In the genomic region with DNA sequence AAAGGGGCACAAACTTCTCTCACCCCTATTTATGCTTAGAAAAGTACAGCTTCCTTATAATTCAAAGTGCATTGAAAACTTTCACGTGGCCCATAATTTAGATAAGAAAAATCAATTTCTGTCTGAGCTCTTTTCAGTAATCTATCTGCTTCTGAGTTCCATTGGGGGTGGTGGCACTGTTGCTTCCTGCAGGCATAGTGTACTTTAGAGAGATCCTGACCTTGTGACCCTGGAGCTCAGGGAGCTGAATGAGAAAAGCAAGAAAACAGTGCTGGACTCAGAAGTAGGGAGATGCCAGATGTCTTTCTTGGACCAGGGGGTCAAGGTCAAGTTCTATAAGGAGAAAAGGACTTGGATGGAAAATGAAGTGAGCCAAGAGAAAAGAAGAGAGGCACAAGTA, we compare ENCODE assay signal across 32 cellular contexts.
"Had no signal": no experiment of that assay in that cellular context is flagged by ENCODE, and none has a peak within 500 bp of the region (broad histone marks: within the 10 kb centered on the region; RNA-seq: fewer than 3 reads in every experiment).

No MANE protein-coding gene starts in this region.

- H3K4me3 Mint-ChIP-seq: activated CD4-positive, alpha-beta T cell treated with anti-CD3 and anti-CD28 coated beads, Interleukin-2, amount 10 ng/mL, durations not matched to agents 24 days and 14 days; activated CD8-positive, alpha-beta T cell treated with anti-CD3 and anti-CD28 coated beads for 36 hours; activated naive CD4-positive, alpha-beta T cell treated with anti-CD3 and anti-CD28 coated beads, Interleukin-2, amount 50 U/mL, for 24 hours; activated naive CD8-positive, alpha-beta T cell treated with anti-CD3 and anti-CD28 coated beads, Interleukin-2, amount 10 ng/mL, durations not matched to agents 7 days and 5 days; T-helper 1 cell treated with Interleukin-12 subunit alpha and Interleukin-12 subunit beta and Interleukin-4 antibody, amounts not matched to agents 30 μg/mL and 1 μg/mL, for 36 hours; T-helper 2 cell treated with Interferon-gamma antibody and Interleukin-4, amounts not matched to agents 5 μg/mL and 100 μg/mL, for 36 hours had no signal

- H3K4me1 Mint-ChIP-seq: activated CD4-positive, alpha-beta T cell treated with anti-CD3 and anti-CD28 coated beads, Interleukin-2, amount 10 ng/mL, durations not matched to agents 24 days and 14 days; activated naive CD4-positive, alpha-beta T cell treated with anti-CD3 and anti-CD28 coated beads, Interleukin-2, amount 50 U/mL, for 24 hours; activated naive CD8-positive, alpha-beta T cell treated with anti-CD3 and anti-CD28 coated beads, Interleukin-2, amount 10 ng/mL, durations not matched to agents 7 days and 5 days had no signal

- DNase-seq: activated CD4-positive, alpha-beta T cell treated with anti-CD3 and anti-CD28 coated beads, Interleukin-2, amount 10 ng/mL, durations not matched to agents 24 days and 14 days; activated CD4-positive, alpha-beta T cell treated with anti-CD3 and anti-CD28 coated beads, Interleukin-2, amount 50 U/mL, for 4 hours; activated CD8-positive, alpha-beta T cell treated with anti-CD3 and anti-CD28 coated beads for 36 hours; activated gamma-delta T cell; activated naive CD4-positive, alpha-beta T cell treated with Interleukin-2 at 50 U/mL for 16 hours; activated naive CD8-positive, alpha-beta T cell treated with anti-CD3 and anti-CD28 coated beads, Interleukin-2, amount 10 ng/mL, durations not matched to agents 7 days and 5 days; activated T-cell treated with anti-CD3 and anti-CD28 coated beads, Interleukin-2, amount 50 U/mL, for 1 hour; body of pancreas; Kasumi-1; KG1; MG63; NCI-H1048; NCI-H1105 treated with DMSO at 0.1 percent for 48 hours; NCI-H1436; NCI-H1694; NCI-H1930; NCI-H2081 treated with DMSO at 0.1 percent for 48 hours; NCI-H226; NCI-H446 treated with DMSO at 0.1 percent for 48 hours; NCI-H524; NCI-H69; SHP77; SJCRH30; SK-N-SH had no signal

- H3K27ac ChIP-seq: body of pancreas, breast epithelium, SJCRH30 had no signal

- H3K9me3 Mint-ChIP-seq: activated CD4-positive, alpha-beta T cell treated with anti-CD3 and anti-CD28 coated beads, Interleukin-2, amount 10 ng/mL, durations not matched to agents 24 days and 14 days; activated CD8-positive, alpha-beta T cell treated with anti-CD3 and anti-CD28 coated beads for 36 hours; activated naive CD4-positive, alpha-beta T cell treated with anti-CD3 and anti-CD28 coated beads, Interleukin-2, amount 50 U/mL, for 24 hours; activated naive CD8-positive, alpha-beta T cell treated with anti-CD3 and anti-CD28 coated beads, Interleukin-2, amount 10 ng/mL, durations not matched to agents 7 days and 5 days; activated T-helper 2 cell treated with anti-CD3 and anti-CD28 coated beads, Interferon-gamma antibody, Interleukin-2, Interleukin-4, amounts not matched to agents 10 μg/mL and 5 μg/mL and 100 μg/mL, durations not matched to agents 14 hours and 24 hours and 36 hours; T-helper 1 cell treated with Interleukin-12 subunit alpha and Interleukin-12 subunit beta and Interleukin-4 antibody, amounts not matched to agents 30 μg/mL and 1 μg/mL, for 36 hours; T-helper 2 cell treated with Interferon-gamma antibody and Interleukin-4, amounts not matched to agents 5 μg/mL and 100 μg/mL, for 36 hours had no signal

- H3K4me1 ChIP-seq: breast epithelium, SJCRH30 had no signal

- ATAC-seq: activated CD8-positive, alpha-beta T cell treated with anti-CD3 and anti-CD28 coated beads for 36 hours; body of pancreas; Panc1 had no signal

- H3K9ac ChIP-seq: SK-N-SH had no signal

- FAIRE-seq: astrocyte, TTC549 had no signal

- H3K36me3 Mint-ChIP-seq: activated naive CD4-positive, alpha-beta T cell treated with anti-CD3 and anti-CD28 coated beads, Interleukin-2, amount 50 U/mL, for 24 hours; activated naive CD8-positive, alpha-beta T cell treated with anti-CD3 and anti-CD28 coated beads, Interleukin-2, amount 10 ng/mL, durations not matched to agents 7 days and 5 days had no signal

- H3K27me3 ChIP-seq: body of pancreas, breast epithelium, MG63, SJCRH30 had no signal

- H3K9me3 ChIP-seq: body of pancreas, breast epithelium, MG63, SJCRH30, SK-N-SH had no signal

- H3K27ac Mint-ChIP-seq: activated CD4-positive, alpha-beta T cell treated with anti-CD3 and anti-CD28 coated beads, Interleukin-2, amount 10 ng/mL, durations not matched to agents 24 days and 14 days; activated CD8-positive, alpha-beta T cell treated with anti-CD3 and anti-CD28 coated beads for 36 hours; activated naive CD4-positive, alpha-beta T cell treated with anti-CD3 and anti-CD28 coated beads, Interleukin-2, amount 50 U/mL, for 24 hours; activated naive CD8-positive, alpha-beta T cell treated with anti-CD3 and anti-CD28 coated beads, Interleukin-2, amount 10 ng/mL, durations not matched to agents 7 days and 5 days; activated T-helper 2 cell treated with anti-CD3 and anti-CD28 coated beads, Interferon-gamma antibody, Interleukin-2, Interleukin-4, amounts not matched to agents 10 μg/mL and 5 μg/mL and 100 μg/mL, durations not matched to agents 14 hours and 24 hours and 36 hours; T-helper 1 cell treated with Interleukin-12 subunit alpha and Interleukin-12 subunit beta and Interleukin-4 antibody, amounts not matched to agents 30 μg/mL and 1 μg/mL, for 36 hours; T-helper 2 cell treated with Interferon-gamma antibody and Interleukin-4, amounts not matched to agents 5 μg/mL and 100 μg/mL, for 36 hours had no signal

- H3K4me3 ChIP-seq: body of pancreas, breast epithelium, MG63, SJCRH30 had no signal

- H3K4me2 ChIP-seq: SK-N-SH had no signal

- H3K27me3 Mint-ChIP-seq: activated CD8-positive, alpha-beta T cell treated with anti-CD3 and anti-CD28 coated beads for 36 hours; activated naive CD8-positive, alpha-beta T cell treated with anti-CD3 and anti-CD28 coated beads, Interleukin-2, amount 10 ng/mL, durations not matched to agents 7 days and 5 days had no signal

- H3K36me3 ChIP-seq: breast epithelium, MG63, SJCRH30 had no signal
